In the genomic region with DNA sequence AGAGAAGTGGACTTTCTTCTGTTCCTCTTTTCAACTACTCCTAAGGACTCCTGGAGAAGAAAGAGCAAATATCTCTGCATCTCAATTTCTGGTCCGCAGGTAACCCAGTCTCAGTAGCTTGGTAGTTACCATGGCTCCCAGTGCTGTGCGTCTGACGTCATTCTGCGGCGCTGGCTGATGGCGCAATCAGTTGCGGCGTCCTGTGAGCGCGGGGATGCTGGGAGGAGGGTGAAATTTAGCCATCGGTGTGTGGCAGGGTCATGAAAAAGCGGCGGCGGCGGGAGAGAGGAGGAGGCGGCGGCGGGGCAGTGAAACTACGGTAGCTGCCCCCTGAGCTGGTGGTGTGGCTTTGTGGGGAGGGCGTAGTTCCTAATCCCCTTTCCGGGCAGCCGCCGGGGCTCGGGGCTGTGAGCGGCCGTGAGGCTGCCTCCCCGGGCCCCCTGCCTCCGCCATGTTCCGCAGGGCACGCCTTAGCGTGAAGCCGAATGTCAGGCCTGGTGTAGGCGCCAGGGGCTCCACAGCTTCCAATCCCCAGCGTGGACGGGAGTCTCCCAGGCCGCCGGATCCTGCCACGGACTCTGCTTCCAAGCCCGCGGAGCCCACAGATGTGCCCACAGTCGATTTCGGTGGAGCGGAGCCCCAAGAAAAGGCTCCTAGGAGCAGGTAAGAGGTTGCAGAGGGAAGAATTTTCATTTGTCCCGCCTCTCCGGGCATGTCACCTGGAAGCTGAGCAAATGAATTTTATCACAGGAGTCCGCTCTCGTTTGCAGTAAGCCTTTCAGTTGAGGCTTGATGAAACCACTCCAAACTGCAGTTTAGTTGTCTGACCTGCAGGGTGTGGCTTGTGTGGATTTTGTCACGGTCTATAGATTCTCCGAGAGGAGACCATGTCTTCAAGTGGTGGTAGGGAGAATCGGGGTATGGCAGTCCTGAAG, we compare ENCODE assay signal across 8 cellular contexts. TPM values are rescaled to one million over a fixed set of nuclear protein-coding genes. Genes with fewer than 3 reads are reported as not detected.
DNase-seq lines count a peak whose midpoint lies in the region; ATAC-seq and TF ChIP-seq lines count a peak whose summit lies in the region.

A gene with protein sequence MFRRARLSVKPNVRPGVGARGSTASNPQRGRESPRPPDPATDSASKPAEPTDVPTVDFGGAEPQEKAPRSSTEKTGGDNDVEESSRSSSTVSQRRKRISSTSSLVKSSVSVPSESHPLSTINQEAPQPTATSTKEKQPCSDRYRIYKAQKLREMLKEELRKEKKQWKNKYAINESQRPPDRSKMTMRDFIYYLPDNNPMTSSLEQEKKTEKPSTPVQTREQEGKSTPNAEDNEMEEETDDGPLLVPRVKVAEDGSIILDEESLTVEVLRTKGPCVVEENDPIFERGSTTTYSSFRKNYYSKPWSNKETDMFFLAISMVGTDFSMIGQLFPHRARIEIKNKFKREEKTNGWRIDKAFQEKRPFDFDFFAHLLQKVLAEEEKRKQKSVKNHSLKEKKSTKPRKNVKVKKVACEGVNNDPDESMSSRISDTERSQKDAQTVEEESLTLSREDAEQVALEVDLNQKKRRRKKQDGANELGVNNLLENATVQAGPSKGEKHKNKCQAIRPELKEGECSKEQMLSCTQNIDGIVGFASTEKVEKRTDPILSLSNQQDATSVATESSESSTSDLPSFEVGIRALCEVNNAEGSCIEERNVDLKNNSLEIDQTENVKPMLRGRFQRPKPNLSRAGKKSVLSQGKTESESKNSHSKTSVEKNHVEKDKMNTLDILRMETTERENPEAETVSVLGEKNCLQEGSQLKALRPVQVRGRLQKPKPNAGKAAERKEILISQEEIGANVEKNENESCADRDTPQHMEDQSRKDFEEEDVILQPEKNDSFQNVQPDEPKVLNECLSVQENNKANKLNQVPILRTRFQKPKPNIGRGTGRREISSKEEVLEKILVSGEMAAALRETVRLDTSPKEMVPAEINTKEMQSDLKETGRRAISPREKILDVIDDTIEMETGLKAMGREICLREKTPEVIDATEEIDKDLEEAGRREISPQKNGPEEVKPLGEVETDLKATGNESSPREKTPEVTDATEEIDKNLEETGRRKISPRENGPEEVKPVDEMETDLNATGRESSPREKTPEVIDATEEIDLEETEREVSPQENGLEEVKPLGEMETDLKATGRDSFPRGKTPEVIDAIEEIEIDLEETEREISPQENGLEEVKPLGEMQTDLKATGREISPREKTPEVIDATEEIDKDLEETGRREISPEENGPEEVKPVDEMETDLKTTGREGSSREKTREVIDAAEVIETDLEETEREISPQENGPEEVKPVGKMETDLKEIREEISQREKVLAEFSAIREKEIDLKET (N-terminal part only) (plus strand): TSS at position 225 of the 935 bp plus-strand sequence. CDS start 227 bp downstream, at position 452.

- H3F3A ChIP-seq in smooth muscle cell (ENCODE audit: low read depth): no peaks in the 10 kb centered on the region

- H4K20me1 ChIP-seq in smooth muscle cell (ENCODE audit: low read depth): peaks cover 25% of the 10 kb centered on the region

- peak within 1 kb of the TSS; percentile 74 for H3K4me3 ChIP-seq in AG09309 (ENCODE audit: control insufficient read depth, low read depth, low read length)
- peak within 1 kb of the TSS; percentile 90 to 98 for H3K4me3 ChIP-seq in cardiac fibroblast (replicated peaks in 1 of 2; ENCODE audit: low read depth in 2 of 2, low read length in 2 of 2)
- peak within 1 kb of the TSS; percentile 95 for H3K4me3 ChIP-seq in smooth muscle cell

- ATAC-seq in HG03196 (IDR thresholded peaks at IDR 0.05; ENCODE audit: unreplicated experiment): peak; percentile 88
- peak; percentile 92 for ATAC-seq in WTC11

- POLR2A ChIA-PET in WTC11 (lab: Charles Lee): interaction anchor here (0.5 kb wide), 1 partner anchor 40 kb away, joined by 3 read pairs; no protein-coding TSS in a partner anchor

- H3K79me2 ChIP-seq in smooth muscle cell (ENCODE audit: low read depth): peaks cover 41% of the 10 kb centered on the region

- peaks cover 17% of the 10 kb centered on the region for H3K4me1 ChIP-seq in smooth muscle cell (ENCODE audit: low read depth)

- peak within 1 kb of the TSS; percentile 90 for H3K4me2 ChIP-seq in smooth muscle cell

- peak within 1 kb of the TSS; percentile 97 for H3K27ac Mint-ChIP-seq in WTC11

- H3K4me3 Mint-ChIP-seq in WTC11: peak within 1 kb of the TSS; percentile 98

- DNase-seq in AG09309 (ENCODE audit: low read depth) (peak; percentile 67), NCI-H226 (peak; percentile 95), WTC11 (ENCODE audit: low spot score) (peak; percentile 98), cardiac fibroblast (ENCODE audit: low read depth in 2 of 2) (peak; percentile 94 to 95), iPS-NIHi7 (ENCODE audit: extremely low spot score) (peak; percentile 93), smooth muscle cell (lab: John Stamatoyannopoulos, UW; ENCODE audit: unreplicated experiment) (peak; percentile 78)

- H3K9me3 Mint-ChIP-seq in WTC11: no peaks in the 10 kb centered on the region

- in situ Hi-C loops in GM18951 (cut with MboI; ENCODE audit: low sequenced_read_pairs, unreplicated experiment): no loop called here

- CTCF ChIA-PET in WTC11 (lab: Charles Lee): interaction anchor here (0.6 to 1.0 kb wide), 2 partner anchors 20 to 117 kb away, joined by 4 to 8 read pairs; no protein-coding TSS in a partner anchor

- H2AFZ ChIP-seq in smooth muscle cell (ENCODE audit: low read depth): peak within 1 kb of the TSS; percentile 99

- H3K9me3 ChIP-seq in smooth muscle cell (replicated peaks; ENCODE audit: low read depth): no peaks in the 10 kb centered on the region

- TF ChIP-seq CTCF in AG09309 (IDR thresholded peaks at IDR 0.05; ENCODE audit: control insufficient read depth, insufficient read depth, low read depth, low read length, missing control alignments) (peak; percentile 24), WTC11 (IDR thresholded peaks at IDR 0.05) (no peak), cardiac fibroblast (IDR thresholded peaks at IDR 0.05; ENCODE audit: low read depth, low read length) (peak; percentile 42), smooth muscle cell (IDR thresholded peaks at IDR 0.05; ENCODE audit: borderline replicate concordance, insufficient read depth, poor library complexity, severe bottlenecking) (no peak)

- TF ChIP-seq POLR2A in GM18951 (IDR thresholded peaks at IDR 0.05; ENCODE audit: extremely low read depth, insufficient read depth, insufficient read length): peak; percentile 78

- H3K27ac ChIP-seq in smooth muscle cell (ENCODE audit: low read depth): peak within 1 kb of the TSS; percentile 93

- 0 out of 2 replicates have a peak, but pooled peaks cover 4% of the 10 kb centered on the region for H3K27me3 Mint-ChIP-seq in WTC11 (ENCODE audit: low read depth)

- peaks cover 13% of the 10 kb centered on the region for H3K4me1 Mint-ChIP-seq in WTC11

- WGBS in smooth muscle cell (ENCODE audit: low lambda C conversion rate): 2% methylated on average over 47 of the region's 50 CpGs

- H3K36me3 ChIP-seq in smooth muscle cell (ENCODE audit: low read depth): peaks cover 20% of the 10 kb centered on the region

- peak within 1 kb of the TSS; percentile 93 for H3K9ac ChIP-seq in smooth muscle cell (ENCODE audit: low read depth)

- peaks cover 21% of the 10 kb centered on the region for H3K36me3 Mint-ChIP-seq in WTC11

- H3K27me3 ChIP-seq in smooth muscle cell (ENCODE audit: low read depth): peaks cover 1% of the 10 kb centered on the region

TF ChIP-seq in WTC11, 78 proteins besides CTCF, POLR2A, EP300 and RAD21 (continues in another document):
- TF ChIP-seq, protein P1, sequence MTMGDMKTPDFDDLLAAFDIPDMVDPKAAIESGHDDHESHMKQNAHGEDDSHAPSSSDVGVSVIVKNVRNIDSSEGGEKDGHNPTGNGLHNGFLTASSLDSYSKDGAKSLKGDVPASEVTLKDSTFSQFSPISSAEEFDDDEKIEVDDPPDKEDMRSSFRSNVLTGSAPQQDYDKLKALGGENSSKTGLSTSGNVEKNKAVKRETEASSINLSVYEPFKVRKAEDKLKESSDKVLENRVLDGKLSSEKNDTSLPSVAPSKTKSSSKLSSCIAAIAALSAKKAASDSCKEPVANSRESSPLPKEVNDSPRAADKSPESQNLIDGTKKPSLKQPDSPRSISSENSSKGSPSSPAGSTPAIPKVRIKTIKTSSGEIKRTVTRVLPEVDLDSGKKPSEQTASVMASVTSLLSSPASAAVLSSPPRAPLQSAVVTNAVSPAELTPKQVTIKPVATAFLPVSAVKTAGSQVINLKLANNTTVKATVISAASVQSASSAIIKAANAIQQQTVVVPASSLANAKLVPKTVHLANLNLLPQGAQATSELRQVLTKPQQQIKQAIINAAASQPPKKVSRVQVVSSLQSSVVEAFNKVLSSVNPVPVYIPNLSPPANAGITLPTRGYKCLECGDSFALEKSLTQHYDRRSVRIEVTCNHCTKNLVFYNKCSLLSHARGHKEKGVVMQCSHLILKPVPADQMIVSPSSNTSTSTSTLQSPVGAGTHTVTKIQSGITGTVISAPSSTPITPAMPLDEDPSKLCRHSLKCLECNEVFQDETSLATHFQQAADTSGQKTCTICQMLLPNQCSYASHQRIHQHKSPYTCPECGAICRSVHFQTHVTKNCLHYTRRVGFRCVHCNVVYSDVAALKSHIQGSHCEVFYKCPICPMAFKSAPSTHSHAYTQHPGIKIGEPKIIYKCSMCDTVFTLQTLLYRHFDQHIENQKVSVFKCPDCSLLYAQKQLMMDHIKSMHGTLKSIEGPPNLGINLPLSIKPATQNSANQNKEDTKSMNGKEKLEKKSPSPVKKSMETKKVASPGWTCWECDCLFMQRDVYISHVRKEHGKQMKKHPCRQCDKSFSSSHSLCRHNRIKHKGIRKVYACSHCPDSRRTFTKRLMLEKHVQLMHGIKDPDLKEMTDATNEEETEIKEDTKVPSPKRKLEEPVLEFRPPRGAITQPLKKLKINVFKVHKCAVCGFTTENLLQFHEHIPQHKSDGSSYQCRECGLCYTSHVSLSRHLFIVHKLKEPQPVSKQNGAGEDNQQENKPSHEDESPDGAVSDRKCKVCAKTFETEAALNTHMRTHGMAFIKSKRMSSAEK (CRISPR knock-in tag; IDR thresholded peaks at IDR 0.05; ENCODE audit: borderline replicate concordance): no peak
- TF ChIP-seq, protein P2, sequence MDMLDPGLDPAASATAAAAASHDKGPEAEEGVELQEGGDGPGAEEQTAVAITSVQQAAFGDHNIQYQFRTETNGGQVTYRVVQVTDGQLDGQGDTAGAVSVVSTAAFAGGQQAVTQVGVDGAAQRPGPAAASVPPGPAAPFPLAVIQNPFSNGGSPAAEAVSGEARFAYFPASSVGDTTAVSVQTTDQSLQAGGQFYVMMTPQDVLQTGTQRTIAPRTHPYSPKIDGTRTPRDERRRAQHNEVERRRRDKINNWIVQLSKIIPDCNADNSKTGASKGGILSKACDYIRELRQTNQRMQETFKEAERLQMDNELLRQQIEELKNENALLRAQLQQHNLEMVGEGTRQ (CRISPR knock-in tag; IDR thresholded peaks at IDR 0.05): no peak
- TF ChIP-seq RORB (CRISPR knock-in tag; IDR thresholded peaks at IDR 0.05) (no peak), KAT7 (CRISPR knock-in tag; IDR thresholded peaks at IDR 0.05; ENCODE audit: borderline replicate concordance) (no peak), TEAD4 (CRISPR knock-in tag; IDR thresholded peaks at IDR 0.05) (no peak)

RNA-seq across cellular contexts. Expression of the gene that starts here (rescaled TPM):
- total RNA-seq in WTC11 (2021) (27.6 to 34.7 TPM (median 29.1 TPM) in 3 replicates), smooth muscle cell (32.8 and 35.7 TPM in 2 replicates)
- polyA plus RNA-seq in smooth muscle cell: 13.5 and 18.6 TPM in 2 replicates

Comparison
In these comparisons a context has a peak if more than half of its experiments do, and no peak if none do; other contexts are left out.
1. Peak in every context shown above with its lines: DNase-seq, ATAC-seq, H3K4me3 ChIP-seq and H3K27ac ChIP-seq.
2. CTCF ChIP-seq: peak in AG09309 (single experiment) and cardiac fibroblast (single experiment); none in WTC11 (single experiment) and smooth muscle cell (single experiment).